8 cellular contexts compared by ENCODE assay signal in the genomic region with DNA sequence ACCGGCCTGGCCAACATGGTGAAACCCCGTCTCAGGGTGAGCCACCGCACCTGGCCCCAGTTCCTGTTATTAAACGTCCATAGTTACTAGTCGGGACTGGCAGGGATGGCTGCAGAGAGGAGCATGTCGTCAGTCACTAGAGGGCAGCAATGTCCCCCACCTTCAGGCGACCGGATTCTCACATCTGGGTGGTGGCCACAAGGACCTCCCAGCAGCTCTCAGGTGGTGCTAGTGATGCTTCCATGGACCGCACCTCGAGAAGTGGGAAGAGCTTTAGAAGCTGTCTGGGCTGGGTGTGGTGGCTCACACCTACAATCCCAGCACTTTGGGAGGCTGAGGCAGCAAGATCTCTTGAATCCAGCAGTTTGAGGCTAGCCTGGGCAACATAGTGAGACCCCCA. TPM values are rescaled to one million over a fixed set of nuclear protein-coding genes. Genes with fewer than 3 reads are reported as not detected.
DNase-seq lines count a peak whose midpoint lies in the region; ATAC-seq and TF ChIP-seq lines count a peak whose summit lies in the region.

No MANE protein-coding gene starts in this region.

- 14 to 22% methylated on average over 10 of the region's 10 CpGs for WGBS in heart right ventricle, 2 donors

- no peak overlapping the region for H3K4me3 ChIP-seq in heart right ventricle

- peaks cover 0 to 16% (median 0%) of the 10 kb centered on the region in 9 donors for H3K4me1 ChIP-seq in heart right ventricle

- H3K36me3 ChIP-seq in heart right ventricle = no peaks in the 10 kb centered on the region

- H3K27me3 ChIP-seq in heart right ventricle = peaks cover 0 to 10% (median 4%) of the 10 kb centered on the region in 7 donors

- no peaks in the 10 kb centered on the region for H3K9me3 ChIP-seq in heart right ventricle

- no peak overlapping the region for H3K27ac ChIP-seq in heart right ventricle

- ATAC-seq in HG02759 (IDR thresholded peaks at IDR 0.05; ENCODE audit: unreplicated experiment) (peak; percentile 72), heart right ventricle (peak in 7 of 8 donors; percentile 44 to 78 (median 67))

- intact Hi-C loops in heart right ventricle (cut with DNase I) = no loop called here

- TF ChIP-seq CTCF in heart right ventricle (IDR thresholded peaks at IDR 0.05) = peak in 8 of 9 donors; percentile 29 to 66 (median 59)

- DNase-seq in NCI-H345 (lab: John Stamatoyannopoulos, UW) = peak; percentile 5
- no peak for DNase-seq in NCI-H345 treated with DMSO at 0.1 percent for 48 hours (lab: John Stamatoyannopoulos, UW; ENCODE audit: unreplicated experiment)
- DNase-seq in NCI-H69 (lab: John Stamatoyannopoulos, UW) = peak; percentile 4
- peak; percentile 10 to 41 (median 35) for DNase-seq in activated CD8-positive, alpha-beta memory T cell treated with anti-CD3 and anti-CD28 coated beads for 48 hours (ENCODE audit: low read depth in 2 of 3, low spot score in 2 of 3)
- DNase-seq in heart right ventricle = peak; percentile 33 to 49
- DNase-seq in stimulated activated CD4-positive, alpha-beta T cell treated with anti-CD3 and anti-CD28 coated beads, Interleukin-4, amount 100 ng/mL, for 48 hours (ENCODE audit: low read depth in 2 of 2) = peak; percentile 37 to 47
- DNase-seq in NCI-H1417 treated with DMSO at 0.1 percent for 48 hours (lab: John Stamatoyannopoulos, UW) = no peak

RNA-seq across cellular contexts. Expression of a gene that starts 13.3 kb away (rescaled TPM):
- 10 to 100 TPM in 1 of 10 donors, 1 to 10 TPM in 9; 4.5 to 11.4 (median 5.0) TPM for total RNA-seq in heart right ventricle
- 10 to 100 TPM; 15.2 to 20.8 TPM for polyA plus RNA-seq in heart right ventricle

RNA-seq across cellular contexts. Expression of a gene that starts 54.7 kb away (rescaled TPM):
- 10 to 100 TPM in 1 of 10 donors, 1 to 10 TPM in 8, under 1 TPM in 1; 0.86 to 15.4 (median 1.9) TPM for total RNA-seq in heart right ventricle
- 1 to 10 TPM; 1.1 to 2.6 TPM for polyA plus RNA-seq in heart right ventricle

Comparison
In these comparisons a context has a peak if more than half of its experiments do, and no peak if none do; other contexts are left out.
1. DNase-seq: peak in NCI-H345 (single experiment), NCI-H69 (single experiment), activated CD8-positive, alpha-beta memory T cell treated with anti-CD3 and anti-CD28 coated beads for 48 hours (3 of 3), heart right ventricle (2 of 2) and stimulated activated CD4-positive, alpha-beta T cell treated with anti-CD3 and anti-CD28 coated beads, Interleukin-4, amount 100 ng/mL, for 48 hours (2 of 2); none in NCI-H345 treated with DMSO at 0.1 percent for 48 hours (single experiment) and NCI-H1417 treated with DMSO at 0.1 percent for 48 hours (single experiment).